In genomic region chr2:20551231-20551944, GRCh38 we compare ENCODE assay signal across 12 cellular contexts.
DNase-seq lines count a peak whose midpoint lies in the region; TF ChIP-seq lines count a peak whose summit lies in the region.
"Had no signal": no experiment of that assay in that cellular context is flagged by ENCODE, and none has a peak within 500 bp of the region (broad histone marks: within the 10 kb centered on the region; RNA-seq: fewer than 3 reads in every experiment).

No MANE protein-coding gene starts in this region.

- H3K4me2 ChIP-seq in MM.1S (ENCODE audit: low read depth, low read length) (peak overlapping the region; percentile 28; the same call in 1 of the 2 replicates), osteoblast (ENCODE audit: insufficient read depth, low read length) (no peak overlapping the region)

- H2AFZ ChIP-seq in MM.1S (ENCODE audit: low read length) (peak overlapping the region; percentile 52), osteoblast (ENCODE audit: low read length) (peak overlapping the region; percentile 56)

- 45 to 73% methylated on average over 4 to 8 of the region's 9 CpGs for WGBS in esophagus squamous epithelium, 2 donors

- H3K9me3 ChIP-seq in MM.1S (replicated peaks; ENCODE audit: insufficient read depth, low read length), result no peaks in the 10 kb centered on the region
- H3K9me3 ChIP-seq in osteoblast (ENCODE audit: low read depth, low read length), result no peaks in the 10 kb centered on the region
- H3K9me3 ChIP-seq in esophagus squamous epithelium, result no peaks in the 10 kb centered on the region

- TF ChIP-seq CTCF in MM.1S (IDR thresholded peaks at IDR 0.05; ENCODE audit: low read length) (no peak), osteoblast (IDR thresholded peaks at IDR 0.05; ENCODE audit: extremely low read depth, low read depth, low read length) (no peak), esophagus squamous epithelium (IDR thresholded peaks at IDR 0.05) (no peak), GM10266 (IDR thresholded peaks at IDR 0.05; ENCODE audit: control insufficient read depth, insufficient read depth, low read depth, missing control alignments) (no peak)

- H3K4me1 ChIP-seq in MM.1S (ENCODE audit: low read length), result peaks cover 25% of the 10 kb centered on the region
- no peaks in the 10 kb centered on the region for H3K4me1 ChIP-seq in osteoblast (ENCODE audit: insufficient read depth, low read length)
- peaks cover 0 to 11% (median 0%) of the 10 kb centered on the region in 3 donors for H3K4me1 ChIP-seq in esophagus squamous epithelium

- no peaks in the 10 kb centered on the region for H3K9me2 ChIP-seq in MM.1S (replicated peaks; ENCODE audit: insufficient read depth, low read length)

- H3F3A ChIP-seq in MM.1S (ENCODE audit: insufficient read depth, low read length), result no peaks in the 10 kb centered on the region

- H3K36me3 ChIP-seq in MM.1S (replicated peaks; ENCODE audit: insufficient read depth, low read length) (no peaks in the 10 kb centered on the region), osteoblast (ENCODE audit: insufficient read depth, low read length) (no peaks in the 10 kb centered on the region), esophagus squamous epithelium (no peaks in the 10 kb centered on the region)

- no peak for TF ChIP-seq POLR2A in esophagus squamous epithelium (IDR thresholded peaks at IDR 0.05)

- H3K27ac ChIP-seq in MM.1S (ENCODE audit: low read length) (no peak overlapping the region), osteoblast (ENCODE audit: low read depth, low read length) (no peak overlapping the region), esophagus squamous epithelium (peak overlapping the region in 1 of 4 donors; percentile 6)

- DNase-seq in AG08395 (ENCODE audit: low spot score) (peak; percentile 58), MM.1S (no peak), glomerular visceral epithelial cell (ENCODE audit: extremely low spot score) (peak; percentile 22), osteoblast (ENCODE audit: insufficient read length, low spot score, missing footprints) (peak; percentile 67), esophagus squamous epithelium (lab: John Stamatoyannopoulos, UW) (no peak), NCI-H2107 (lab: John Stamatoyannopoulos, UW) (no peak), NCI-H226 (no peak), GM10266 (ENCODE audit: extremely low spot score) (no peak)
- DNase-seq: activated T-cell treated with anti-CD3 and anti-CD28 coated beads, Interleukin-2, amount 50 U/mL, for 4 hours; HCEC 1CT; NCI-H1436; stimulated activated CD4-positive, alpha-beta T cell treated with anti-CD3 and anti-CD28 coated beads, Interleukin-15, amount 100 ng/mL, for 24 hours had no signal

- intact Hi-C loops in esophagus squamous epithelium (cut with DNase I), result no loop called here

- H3K27me3 ChIP-seq in MM.1S (replicated peaks; ENCODE audit: insufficient read depth, low read length) (no peaks in the 10 kb centered on the region), osteoblast (ENCODE audit: insufficient read depth, low read length) (no peaks in the 10 kb centered on the region), esophagus squamous epithelium (no peaks in the 10 kb centered on the region)

- H3K9ac ChIP-seq in MM.1S (ENCODE audit: low read length), result no peak overlapping the region

- H3K79me2 ChIP-seq in MM.1S (ENCODE audit: low read length), result no peaks in the 10 kb centered on the region
- no peaks in the 10 kb centered on the region for H3K79me2 ChIP-seq in osteoblast (ENCODE audit: insufficient read depth, low read length)

- H4K20me1 ChIP-seq in MM.1S (ENCODE audit: insufficient read depth, low read length) (no peaks in the 10 kb centered on the region), osteoblast (ENCODE audit: insufficient read depth, low read length) (no peaks in the 10 kb centered on the region)

- H3K4me3 ChIP-seq in MM.1S (ENCODE audit: low read length), result no peak overlapping the region
- no peak overlapping the region for H3K4me3 ChIP-seq in osteoblast (ENCODE audit: insufficient read depth, low read length)
- H3K4me3 ChIP-seq in esophagus squamous epithelium, result no peak overlapping the region

Comparison
In these comparisons a context has a peak if more than half of its experiments do, and no peak if none do; other contexts are left out.
1. DNase-seq: peak in AG08395 (single experiment), glomerular visceral epithelial cell (single experiment) and osteoblast (single experiment); none in MM.1S (single experiment), esophagus squamous epithelium (single experiment), NCI-H2107 (single experiment), NCI-H226 (single experiment) and GM10266 (single experiment).